Comparison of ENCODE assay signal across 8 cellular contexts in genomic region chr15:65868546-65869126, GRCh38. TPM values are rescaled to one million over a fixed set of nuclear protein-coding genes. Genes with fewer than 3 reads are reported as not detected.
A peak's percentile ranks its signal among the peaks of the same experiment; 100 is the strongest.
DNase-seq lines count a peak whose midpoint lies in the region; ATAC-seq and TF ChIP-seq lines count a peak whose summit lies in the region.

No MANE protein-coding gene starts in this region.

- peak overlapping the region; percentile 57; the same call in 1 of the 2 replicates for H3K4me2 ChIP-seq in MM.1S (ENCODE audit: low read depth, low read length)

- H3K9me2 ChIP-seq in MM.1S (replicated peaks; ENCODE audit: insufficient read depth, low read length), result no peaks in the 10 kb centered on the region

- ATAC-seq in sciatic nerve, result no peak
- ATAC-seq in GM21447 (IDR thresholded peaks at IDR 0.05; ENCODE audit: unreplicated experiment), result no peak

- peak; percentile 2 for DNase-seq in Caki2 (ENCODE audit: low read depth)
- DNase-seq in MM.1S, result no peak
- no peak for DNase-seq in effector memory CD4-positive, alpha-beta T cell
- no peak for DNase-seq in NK-92 (lab: John Stamatoyannopoulos, UW; ENCODE audit: unreplicated experiment)
- no peak for DNase-seq in sciatic nerve (ENCODE audit: low spot score)
- DNase-seq in KG1 (lab: John Stamatoyannopoulos, UW), result no peak

- peak overlapping the region; percentile 85; the same call in 1 of the 2 replicates for H3K9ac ChIP-seq in MM.1S (ENCODE audit: low read length)

- H2AFZ ChIP-seq in MM.1S (ENCODE audit: low read length), result peak overlapping the region; percentile 90; the same call in 1 of the 2 replicates

- TF ChIP-seq CTCF in MM.1S (IDR thresholded peaks at IDR 0.05; ENCODE audit: low read length) (no peak), neutrophil (IDR thresholded peaks at IDR 0.05) (no peak)

- peaks cover 41% of the 10 kb centered on the region for H3K79me2 ChIP-seq in MM.1S (ENCODE audit: low read length)

- no peaks in the 10 kb centered on the region for H3K9me3 ChIP-seq in MM.1S (replicated peaks; ENCODE audit: insufficient read depth, low read length)
- H3K9me3 ChIP-seq in effector memory CD4-positive, alpha-beta T cell (ENCODE audit: control insufficient read depth, low read length), result no peaks in the 10 kb centered on the region
- H3K9me3 ChIP-seq in neutrophil, result no peaks in the 10 kb centered on the region

- H3K4me1 ChIP-seq in MM.1S (ENCODE audit: low read length) (peaks cover 4% of the 10 kb centered on the region; the same call in 1 of the 2 replicates), neutrophil (ENCODE audit: control insufficient read depth in 1 of 2, insufficient read depth in 1 of 2, low read depth in 1 of 2, low read length in 1 of 2) (peaks cover 18 to 21% of the 10 kb centered on the region in 2 experiments)
- no peaks in the 10 kb centered on the region for H3K4me1 ChIP-seq in effector memory CD4-positive, alpha-beta T cell (ENCODE audit: control insufficient read depth, insufficient read depth, low read length, poor library complexity, severe bottlenecking)

- in situ Hi-C loops in Caki2 (cut with HindIII; ENCODE audit: low pct_unique_long_range_greater_than_20kb, low sequenced_read_pairs), result no loop called here

- peak overlapping the region; percentile 99 for H3K4me3 ChIP-seq in MM.1S (ENCODE audit: low read length)
- H3K4me3 ChIP-seq in effector memory CD4-positive, alpha-beta T cell (ENCODE audit: insufficient read depth, low read depth, low read length, poor library complexity, severe bottlenecking), result peak overlapping the region; percentile 91
- peak overlapping the region; percentile 91 to 99 for H3K4me3 ChIP-seq in neutrophil (ENCODE audit: low read depth in 1 of 2, low read length in 1 of 2)

- H3K27me3 ChIP-seq in MM.1S (replicated peaks; ENCODE audit: insufficient read depth, low read length) (no peaks in the 10 kb centered on the region), neutrophil (no peaks in the 10 kb centered on the region)
- no peaks in the 10 kb centered on the region for H3K27me3 ChIP-seq in effector memory CD4-positive, alpha-beta T cell (replicated peaks; ENCODE audit: control insufficient read depth, insufficient read depth, low read length, poor library complexity, severe bottlenecking)

- H4K20me1 ChIP-seq in MM.1S (ENCODE audit: insufficient read depth, low read length), result peaks cover 3% of the 10 kb centered on the region; the same call in 1 of the 2 replicates

- H3K36me3 ChIP-seq in MM.1S (replicated peaks; ENCODE audit: insufficient read depth, low read length) (no peaks in the 10 kb centered on the region), neutrophil (no peaks in the 10 kb centered on the region)
- H3K36me3 ChIP-seq in effector memory CD4-positive, alpha-beta T cell (ENCODE audit: control insufficient read depth, insufficient read depth, low read length), result no peaks in the 10 kb centered on the region

- intact Hi-C loops in sciatic nerve (cut with DNase I), result no loop called here

- H3K27ac ChIP-seq in MM.1S (ENCODE audit: low read length) (peak overlapping the region; percentile 68; the same call in 1 of the 2 replicates), neutrophil (peak overlapping the region; percentile 89)
- peak overlapping the region; percentile 94 for H3K27ac ChIP-seq in effector memory CD4-positive, alpha-beta T cell (ENCODE audit: insufficient read depth, low read length, poor library complexity, severe bottlenecking)

- 0 out of 2 replicates have a peak, but pooled peaks cover 4% of the 10 kb centered on the region for H3F3A ChIP-seq in MM.1S (ENCODE audit: insufficient read depth, low read length)

RNA-seq across cellular contexts. Expression of gene RAB11A, which starts 0.7 kb away (rescaled TPM):
- total RNA-seq in Caki2 (2014; rRNA removed; shearing (Covaris generic); ENCODE audit: low replicate concordance), result 231 and 296 TPM in 2 replicates
- total RNA-seq in sciatic nerve, result 154 TPM
